ENCODE assay signal across 11 cellular contexts in the genomic region with DNA sequence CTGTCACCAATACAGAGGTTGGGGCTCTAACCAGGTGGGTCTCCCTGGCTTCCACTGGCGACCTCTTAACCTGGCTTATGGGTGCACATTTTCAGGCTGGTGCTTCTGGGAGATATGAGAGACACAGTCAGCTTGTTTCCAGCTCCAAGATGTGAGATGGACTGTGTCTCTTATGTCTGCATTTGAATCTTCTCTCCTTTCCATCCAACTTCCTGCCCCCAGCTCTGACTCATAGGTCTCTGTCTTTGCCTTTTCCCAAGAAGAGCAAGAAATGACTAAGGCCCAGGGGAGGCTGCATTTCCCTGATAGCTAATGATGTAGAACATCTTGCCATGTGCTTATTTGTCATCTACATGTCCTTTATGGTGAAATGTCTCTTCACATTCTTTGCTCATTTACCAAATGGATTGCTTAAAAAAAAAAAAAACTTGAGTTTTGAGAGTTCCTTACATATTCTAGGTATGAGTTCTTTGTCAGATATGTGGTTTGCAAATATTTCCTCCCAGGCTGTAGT. TPM values are rescaled to one million over a fixed set of nuclear protein-coding genes. Genes with fewer than 3 reads are reported as not detected.
DNase-seq lines count a peak whose midpoint lies in the region; ATAC-seq and TF ChIP-seq lines count a peak whose summit lies in the region.
"Had no signal": no experiment of that assay in that cellular context is flagged by ENCODE, and none has a peak within 500 bp of the region (broad histone marks: within the 10 kb centered on the region; RNA-seq: fewer than 3 reads in every experiment).

No MANE protein-coding gene starts in this region.

- H3K27me3 ChIP-seq in right atrium auricular region: no peaks in the 10 kb centered on the region
- H3K27me3 ChIP-seq in foreskin keratinocyte: no peaks in the 10 kb centered on the region

- H3K36me3 ChIP-seq in right atrium auricular region: no peaks in the 10 kb centered on the region

- H3K4me1 ChIP-seq in right atrium auricular region: peaks cover 0 to 4% of the 10 kb centered on the region in 2 donors
- peaks cover 10% of the 10 kb centered on the region for H3K4me1 ChIP-seq in foreskin keratinocyte
- H3K4me1 ChIP-seq: psoas muscle had no signal

- peak; percentile 56 for ATAC-seq in foreskin keratinocyte
- no peak for ATAC-seq in GM21360 (IDR thresholded peaks at IDR 0.05; ENCODE audit: unreplicated experiment)
- ATAC-seq in GM18907 (IDR thresholded peaks at IDR 0.05; ENCODE audit: unreplicated experiment): no peak
- ATAC-seq in GM19324 (IDR thresholded peaks at IDR 0.05; ENCODE audit: low FRiP score, unreplicated experiment): no peak
- ATAC-seq: psoas muscle had no signal

- intact Hi-C loops in cardiac septum (cut with DNase I): no loop called here

- TF ChIP-seq CTCF in right atrium auricular region (IDR thresholded peaks at IDR 0.05): no peak
- no peak for TF ChIP-seq CTCF in foreskin keratinocyte (conservative IDR thresholded peaks at IDR 0.05)

- H3K27ac ChIP-seq in right atrium auricular region: no peak overlapping the region
- peak overlapping the region; percentile 27 for H3K27ac ChIP-seq in foreskin keratinocyte
- H3K27ac ChIP-seq: psoas muscle, WERI-Rb-1 had no signal

- H3K9me3 ChIP-seq in right atrium auricular region: no peaks in the 10 kb centered on the region
- H3K9me3 ChIP-seq: psoas muscle had no signal

- DNase-seq in right atrium auricular region (ENCODE audit: low spot score): peak; percentile 63
- DNase-seq in cardiac septum (ENCODE audit: low spot score): no peak
- DNase-seq in activated CD4-positive, alpha-beta T cell treated with anti-CD3 and anti-CD28 coated beads, Interleukin-2, amount 50 U/mL, for 4 hours: peak; percentile 11 to 22
- DNase-seq in foreskin keratinocyte: peak; percentile 76 to 86
- no peak for DNase-seq in medulla oblongata (ENCODE audit: extremely low spot score)
- DNase-seq: NCI-H1048, psoas muscle, WERI-Rb-1 had no signal

- H3K4me3 ChIP-seq in right atrium auricular region: no peak overlapping the region
- H3K4me3 ChIP-seq: psoas muscle had no signal

RNA-seq across cellular contexts. Expression of a gene that starts 3.2 kb away (rescaled TPM):
- total RNA-seq in right atrium auricular region: 100 to 1,000 TPM; 108 to 158 TPM
- 83.2 TPM for total RNA-seq in cardiac septum
- 110 and 114 TPM in 2 replicates for total RNA-seq in foreskin keratinocyte
- 148 and 153 TPM in 2 replicates for polyA plus RNA-seq in foreskin keratinocyte

RNA-seq across cellular contexts. Expression of a gene that starts 11.8 kb away (rescaled TPM):
- total RNA-seq in right atrium auricular region (10 to 100 TPM; 21.9 to 28.9 TPM), cardiac septum (38.2 TPM), foreskin keratinocyte (20.4 and 21.9 TPM in 2 replicates)
- polyA plus RNA-seq in foreskin keratinocyte: 17.8 and 20.3 TPM in 2 replicates

RNA-seq across cellular contexts. Expression of a gene that starts 32.5 kb away (rescaled TPM):
- total RNA-seq in right atrium auricular region: 1 to 10 TPM; 2.2 to 6.3 TPM
- total RNA-seq in cardiac septum: 1.0 TPM
- 0.11 and 0.20 TPM in 2 replicates for total RNA-seq in foreskin keratinocyte
- polyA plus RNA-seq in foreskin keratinocyte: 0.18 and 0.22 TPM in 2 replicates

RNA-seq across cellular contexts. Expression of a gene that starts 42.5 kb away (rescaled TPM):
- total RNA-seq in right atrium auricular region (1 to 10 TPM; 6.4 to 7.0 TPM), cardiac septum (12.1 TPM), foreskin keratinocyte (0.71 TPM in 2 replicates)
- 1.9 and 2.9 TPM in 2 replicates for polyA plus RNA-seq in foreskin keratinocyte

Comparison
In these comparisons a context has a peak if more than half of its experiments do, and no peak if none do; other contexts are left out.
1. DNase-seq: peak in right atrium auricular region (single experiment), activated CD4-positive, alpha-beta T cell treated with anti-CD3 and anti-CD28 coated beads, Interleukin-2, amount 50 U/mL, for 4 hours (2 of 2) and foreskin keratinocyte (2 of 2); none in cardiac septum (single experiment) and medulla oblongata (single experiment).